10 cellular contexts compared by ENCODE assay signal in genomic region chr13:32535140-32535539, GRCh38. TPM values are rescaled to one million over a fixed set of nuclear protein-coding genes. Genes with fewer than 3 reads are reported as not detected.
DNase-seq lines count a peak whose midpoint lies in the region; ATAC-seq and TF ChIP-seq lines count a peak whose summit lies in the region.
"Had no signal": no experiment of that assay in that cellular context is flagged by ENCODE, and none has a peak within 500 bp of the region (broad histone marks: within the 10 kb centered on the region; RNA-seq: fewer than 3 reads in every experiment).

No MANE protein-coding gene starts in this region.

- H3K36me3 ChIP-seq in heart left ventricle (peaks cover 0 to 39% (median 24%) of the 10 kb centered on the region in 9 donors), BE2C (peaks cover 40% of the 10 kb centered on the region)

- ATAC-seq in heart left ventricle (peak in 2 of 4 donors; percentile 17 to 35), HG03520 (IDR thresholded peaks at IDR 0.05; ENCODE audit: unreplicated experiment) (no peak)
- no peak for ATAC-seq in stimulated activated naive CD8-positive, alpha-beta T cell treated with anti-CD3 and anti-CD28 coated beads, Interleukin-15, amount 100 ng/mL, for 72 hours

- H3K36me3 Mint-ChIP-seq in activated T-helper 1 cell treated with anti-CD3 and anti-CD28 coated beads, Interleukin-12 subunit alpha, Interleukin-12 subunit beta, Interleukin-2, Interleukin-4 antibody, amounts not matched to agents 30 ng/mL and 10 ng/mL and 1 ng/mL, durations not matched to agents 14 hours and 24 hours and 36 hours (ENCODE audit: low read depth) = peaks cover 39% of the 10 kb centered on the region
- H3K36me3 Mint-ChIP-seq in immature natural killer cell = peaks cover 8 to 21% (median 9%) of the 10 kb centered on the region in 3 donors

- H3K9me3 ChIP-seq in heart left ventricle (no peaks in the 10 kb centered on the region), BE2C (no peaks in the 10 kb centered on the region)
- H3K9me3 ChIP-seq: upper lobe of left lung had no signal

- TF ChIP-seq CTCF in heart left ventricle (IDR thresholded peaks at IDR 0.05) (no peak), GM13977 (IDR thresholded peaks at IDR 0.05; ENCODE audit: extremely low read depth, insufficient read depth, missing control alignments) (no peak), BE2C (IDR thresholded peaks at IDR 0.05; ENCODE audit: low read depth, low read length) (no peak)

- H3K4me3 Mint-ChIP-seq in activated T-helper 1 cell treated with anti-CD3 and anti-CD28 coated beads, Interleukin-12 subunit alpha, Interleukin-12 subunit beta, Interleukin-2, Interleukin-4 antibody, amounts not matched to agents 30 ng/mL and 10 ng/mL and 1 ng/mL, durations not matched to agents 14 hours and 24 hours and 36 hours = peak overlapping the region; percentile 65
- peak overlapping the region in 4 of 5 donors; percentile 4 to 44 (median 30) for H3K4me3 Mint-ChIP-seq in immature natural killer cell
- H3K4me3 Mint-ChIP-seq in stimulated activated naive CD8-positive, alpha-beta T cell treated with anti-CD3 and anti-CD28 coated beads, Interleukin-15, amount 100 ng/mL, for 72 hours = peak overlapping the region; percentile 12 to 65

- 22 to 38% (median 31%) methylated on average over 1 of the region's 1 CpG for WGBS in heart left ventricle, 4 donors

- TF ChIP-seq POLR2A in heart left ventricle (IDR thresholded peaks at IDR 0.05) = no peak

- intact Hi-C loops in heart left ventricle (cut with DNase I) (loop anchor here in 2 of 10 donors (5.0 kb wide), 2 partner anchors 108 to 218 kb away; partner anchors contain the start of genes N4BP2L1 (in 2 of the 2), BRCA2 (in 1 of the 2) and ZAR1L (in 1 of the 2)), cardiac septum (cut with DNase I) (no loop called here)
- intact Hi-C loops in activated T-helper 1 cell treated with anti-CD3 and anti-CD28 coated beads, Interleukin-12 subunit alpha, Interleukin-12 subunit beta, Interleukin-2, Interleukin-4 antibody, amounts not matched to agents 30 ng/mL and 10 ng/mL and 1 ng/mL, durations not matched to agents 14 hours and 24 hours and 36 hours (cut with micrococcal nuclease) = loop anchor here (10.0 kb wide), 1 partner anchor 650 kb away; no protein-coding TSS in a partner anchor

- H3K27ac Mint-ChIP-seq in activated T-helper 1 cell treated with anti-CD3 and anti-CD28 coated beads, Interleukin-12 subunit alpha, Interleukin-12 subunit beta, Interleukin-2, Interleukin-4 antibody, amounts not matched to agents 30 ng/mL and 10 ng/mL and 1 ng/mL, durations not matched to agents 14 hours and 24 hours and 36 hours = peak overlapping the region; percentile 1
- peak overlapping the region; percentile 6 to 90 (median 56) for H3K27ac Mint-ChIP-seq in immature natural killer cell
- peak overlapping the region; percentile 37 to 88 for H3K27ac Mint-ChIP-seq in stimulated activated naive CD8-positive, alpha-beta T cell treated with anti-CD3 and anti-CD28 coated beads, Interleukin-15, amount 100 ng/mL, for 72 hours

- H3K4me1 Mint-ChIP-seq in activated T-helper 1 cell treated with anti-CD3 and anti-CD28 coated beads, Interleukin-12 subunit alpha, Interleukin-12 subunit beta, Interleukin-2, Interleukin-4 antibody, amounts not matched to agents 30 ng/mL and 10 ng/mL and 1 ng/mL, durations not matched to agents 14 hours and 24 hours and 36 hours (ENCODE audit: low read depth) = peaks cover 79% of the 10 kb centered on the region
- H3K4me1 Mint-ChIP-seq in immature natural killer cell = peaks cover 81 to 93% of the 10 kb centered on the region in 2 donors
- H3K4me1 Mint-ChIP-seq in stimulated activated naive CD8-positive, alpha-beta T cell treated with anti-CD3 and anti-CD28 coated beads, Interleukin-15, amount 100 ng/mL, for 72 hours = peaks cover 70% of the 10 kb centered on the region

- H3K27me3 ChIP-seq in heart left ventricle = no peaks in the 10 kb centered on the region
- no peaks in the 10 kb centered on the region for H3K27me3 ChIP-seq in BE2C
- H3K27me3 ChIP-seq: upper lobe of left lung had no signal

- peaks cover 13 to 84% (median 70%) of the 10 kb centered on the region in 12 donors for H3K4me1 ChIP-seq in heart left ventricle
- peaks cover 9% of the 10 kb centered on the region for H3K4me1 ChIP-seq in BE2C

- in situ Hi-C loops in GM13977 (cut with MboI; ENCODE audit: low pct_unique_long_range_greater_than_20kb, low sequenced_read_pairs, unreplicated experiment) = no loop called here

- H3K4me3 ChIP-seq in heart left ventricle (peak overlapping the region in 9 of 12 donors; percentile 7 to 42 (median 20)), BE2C (ENCODE audit: low read depth, low read length) (no peak overlapping the region)

- peak overlapping the region in 11 of 12 donors; percentile 1 to 71 (median 45) for H3K27ac ChIP-seq in heart left ventricle

- no peak for DNase-seq in heart left ventricle
- no peak for DNase-seq in cardiac septum (ENCODE audit: low spot score)
- no peak for DNase-seq in activated T-helper 1 cell treated with anti-CD3 and anti-CD28 coated beads, Interleukin-12 subunit alpha, Interleukin-12 subunit beta, Interleukin-2, Interleukin-4 antibody, amounts not matched to agents 30 ng/mL and 10 ng/mL and 1 ng/mL, durations not matched to agents 14 hours and 24 hours and 36 hours (ENCODE audit: low spot score)
- no peak for DNase-seq in immature natural killer cell
- no peak for DNase-seq in stimulated activated naive CD8-positive, alpha-beta T cell treated with anti-CD3 and anti-CD28 coated beads, Interleukin-15, amount 100 ng/mL, for 72 hours
- no peak for DNase-seq in GM13977 (ENCODE audit: low spot score)
- DNase-seq in BE2C = no peak
- DNase-seq: NCI-H1930, upper lobe of left lung had no signal

- H3K27me3 Mint-ChIP-seq in activated T-helper 1 cell treated with anti-CD3 and anti-CD28 coated beads, Interleukin-12 subunit alpha, Interleukin-12 subunit beta, Interleukin-2, Interleukin-4 antibody, amounts not matched to agents 30 ng/mL and 10 ng/mL and 1 ng/mL, durations not matched to agents 14 hours and 24 hours and 36 hours (ENCODE audit: insufficient read depth) = peaks cover 3% of the 10 kb centered on the region
- H3K27me3 Mint-ChIP-seq in immature natural killer cell (ENCODE audit: low read depth in 3 of 3) = peaks cover 6 to 12% (median 10%) of the 10 kb centered on the region in 3 donors
- H3K27me3 Mint-ChIP-seq in stimulated activated naive CD8-positive, alpha-beta T cell treated with anti-CD3 and anti-CD28 coated beads, Interleukin-15, amount 100 ng/mL, for 72 hours = no peaks in the 10 kb centered on the region

- H3K9me3 Mint-ChIP-seq in activated T-helper 1 cell treated with anti-CD3 and anti-CD28 coated beads, Interleukin-12 subunit alpha, Interleukin-12 subunit beta, Interleukin-2, Interleukin-4 antibody, amounts not matched to agents 30 ng/mL and 10 ng/mL and 1 ng/mL, durations not matched to agents 14 hours and 24 hours and 36 hours = no peaks in the 10 kb centered on the region
- peaks cover 0 to 1% (median 0%) of the 10 kb centered on the region in 6 donors for H3K9me3 Mint-ChIP-seq in immature natural killer cell
- peaks cover 0 to 5% of the 10 kb centered on the region in 2 donors for H3K9me3 Mint-ChIP-seq in stimulated activated naive CD8-positive, alpha-beta T cell treated with anti-CD3 and anti-CD28 coated beads, Interleukin-15, amount 100 ng/mL, for 72 hours

RNA-seq across cellular contexts. Expression of gene N4BP2L2, which starts 3.5 kb away (rescaled TPM):
- total RNA-seq in heart left ventricle (100 to 1,000 TPM; 106 to 297 (median 142) TPM), cardiac septum (132 TPM)
- polyA plus RNA-seq in heart left ventricle (10 to 100 TPM; 40.4 to 53.8 TPM), immature natural killer cell (100 to 1,000 TPM in 2 of 3 donors, 10 to 100 TPM in 1; 82.9 to 112 (median 105) TPM)
- 87.1 and 92.8 TPM in 2 replicates for total RNA-seq in activated T-helper 1 cell treated with anti-CD3 and anti-CD28 coated beads, Interleukin-12 subunit alpha, Interleukin-12 subunit beta, Interleukin-2, Interleukin-4 antibody, amounts not matched to agents 30 ng/mL and 10 ng/mL and 1 ng/mL, durations not matched to agents 14 hours and 24 hours and 36 hours
- 44.5 TPM for polyA plus RNA-seq in BE2C (2012; ENCODE audit: insufficient read depth, insufficient read length, low read depth)

RNA-seq across cellular contexts. Expression of gene PDS5B, which starts 51.1 kb away (rescaled TPM):
- total RNA-seq in heart left ventricle (10 to 100 TPM; 12.0 to 28.8 (median 19.4) TPM), cardiac septum (22.7 TPM)
- polyA plus RNA-seq in heart left ventricle (10 to 100 TPM in 1 of 2 donors, 1 to 10 TPM in 1; 3.7 to 10.2 TPM), immature natural killer cell (10 to 100 TPM; 29.3 to 49.2 (median 48.1) TPM)
- total RNA-seq in activated T-helper 1 cell treated with anti-CD3 and anti-CD28 coated beads, Interleukin-12 subunit alpha, Interleukin-12 subunit beta, Interleukin-2, Interleukin-4 antibody, amounts not matched to agents 30 ng/mL and 10 ng/mL and 1 ng/mL, durations not matched to agents 14 hours and 24 hours and 36 hours = 57.8 and 62.7 TPM in 2 replicates
- polyA plus RNA-seq in BE2C (2012; ENCODE audit: insufficient read depth, insufficient read length, low read depth) = 9.2 TPM

Comparison
In these comparisons a context has a peak if more than half of its experiments do, and no peak if none do; other contexts are left out.
1. H3K27ac Mint-ChIP-seq: peak in every context shown above with its lines; median percentile 62 in stimulated activated naive CD8-positive, alpha-beta T cell treated with anti-CD3 and anti-CD28 coated beads, Interleukin-15, amount 100 ng/mL, for 72 hours; 56 in immature natural killer cell; 1 in activated T-helper 1 cell treated with anti-CD3 and anti-CD28 coated beads, Interleukin-12 subunit alpha, Interleukin-12 subunit beta, Interleukin-2, Interleukin-4 antibody, amounts not matched to agents 30 ng/mL and 10 ng/mL and 1 ng/mL, durations not matched to agents 14 hours and 24 hours and 36 hours.